In genomic region chr7:36597099-36597773, GRCh38 we compare ENCODE assay signal across 19 cellular contexts.
DNase-seq lines count a peak whose midpoint lies in the region; ATAC-seq, FAIRE-seq and TF ChIP-seq lines count a peak whose summit lies in the region.
"Had no signal": no experiment of that assay in that cellular context is flagged by ENCODE, and none has a peak within 500 bp of the region (broad histone marks: within the 10 kb centered on the region; RNA-seq: fewer than 3 reads in every experiment).

No MANE protein-coding gene starts in this region.

- peaks cover 92 to 96% of the 10 kb centered on the region in 2 donors for H3K36me3 Mint-ChIP-seq in CD14-positive monocyte
- no peaks in the 10 kb centered on the region for H3K36me3 Mint-ChIP-seq in activated naive CD4-positive, alpha-beta T cell treated with anti-CD3 and anti-CD28 coated beads, Interleukin-2, amount 50 U/mL, for 72 hours

- H3K4me1 Mint-ChIP-seq in CD14-positive monocyte, result peaks cover 44% of the 10 kb centered on the region

- no peak for TF ChIP-seq CTCF in CD14-positive monocyte (IDR thresholded peaks at IDR 0.05)
- TF ChIP-seq CTCF in bronchial epithelial cell (IDR thresholded peaks at IDR 0.05; ENCODE audit: insufficient read depth, low read length, severe bottlenecking), result no peak

- H3K27ac Mint-ChIP-seq in CD14-positive monocyte, result peak overlapping the region in 4 of 7 donors; percentile 25 to 65 (median 44)
- H3K27ac Mint-ChIP-seq in activated naive CD4-positive, alpha-beta T cell treated with anti-CD3 and anti-CD28 coated beads, Interleukin-2, amount 50 U/mL, for 72 hours, result no peak overlapping the region

- H3K36me3 ChIP-seq in bronchial epithelial cell (ENCODE audit: control insufficient read depth, insufficient read depth, low read length), result no peaks in the 10 kb centered on the region
- H3K36me3 ChIP-seq: gastroesophageal sphincter, tibial artery had no signal

- H3K4me3 Mint-ChIP-seq in CD14-positive monocyte, result no peak overlapping the region

- no peak for ATAC-seq in HG02885 (IDR thresholded peaks at IDR 0.05; ENCODE audit: poor library complexity, unreplicated experiment)
- ATAC-seq in activated naive CD4-positive, alpha-beta T cell treated with anti-CD3 and anti-CD28 coated beads, Interleukin-2, amount 50 U/mL, for 72 hours, result no peak
- ATAC-seq: gastroesophageal sphincter, left lung had no signal

- H3K9me3 Mint-ChIP-seq in CD14-positive monocyte, result no peaks in the 10 kb centered on the region
- H3K9me3 Mint-ChIP-seq in activated naive CD4-positive, alpha-beta T cell treated with anti-CD3 and anti-CD28 coated beads, Interleukin-2, amount 50 U/mL, for 72 hours, result peaks cover 0 to 3% of the 10 kb centered on the region in 2 donors

- no peaks in the 10 kb centered on the region for H3K27me3 ChIP-seq in bronchial epithelial cell (ENCODE audit: control insufficient read depth, insufficient read depth, low read length)
- H3K27me3 ChIP-seq: gastroesophageal sphincter, left lung, tibial artery had no signal

- DNase-seq in CD14-positive monocyte (ENCODE audit: low spot score) (no peak), ELR (ENCODE audit: low read depth) (peak; percentile 51), bronchial epithelial cell (ENCODE audit: low read depth) (peak; percentile 73), kidney glomerular epithelial cell (lab: John Stamatoyannopoulos, UW) (peak; percentile 60), NAMALWA (ENCODE audit: low spot score) (no peak)
- DNase-seq in activated naive CD4-positive, alpha-beta T cell treated with anti-CD3 and anti-CD28 coated beads, Interleukin-2, amount 50 U/mL, for 72 hours (ENCODE audit: low spot score in 2 of 2), result no peak
- DNase-seq: activated CD4-positive, alpha-beta T cell treated with anti-CD3 and anti-CD28 coated beads for 1 hour; activated gamma-delta T cell treated with Interleukin-2 at 50 U/mL for 16 hours; caudate nucleus; erythroblast; left lung; NCI-H2107; stimulated activated CD4-positive, alpha-beta T cell treated with anti-CD3 and anti-CD28 coated beads, Interleukin-1b, Interleukin-23, amount 100 ng/mL, for 48 hours; stimulated activated naive CD4-positive, alpha-beta T cell treated with Interleukin-2 at 50 U/mL for 16 hours; T-helper 9 cell; tibial artery had no signal

- no peak for FAIRE-seq in bronchial epithelial cell (lab: Jason Lieb, UNC)

- peaks cover 0 to 2% (median 0%) of the 10 kb centered on the region in 3 donors for H3K27me3 Mint-ChIP-seq in CD14-positive monocyte (ENCODE audit: low read depth in 3 of 3)

- intact Hi-C loops in CD14-positive monocyte (cut with micrococcal nuclease), result no loop called here

- no peak overlapping the region for H3K4me3 ChIP-seq in bronchial epithelial cell (ENCODE audit: low read depth, low read length)
- H3K4me3 ChIP-seq: gastroesophageal sphincter, left lung, SK-N-MC, tibial artery had no signal

Comparison
In these comparisons a context has a peak if more than half of its experiments do, and no peak if none do; other contexts are left out.
1. DNase-seq: peak in ELR (single experiment), bronchial epithelial cell (single experiment) and kidney glomerular epithelial cell (single experiment); none in CD14-positive monocyte (single experiment), NAMALWA (single experiment) and activated naive CD4-positive, alpha-beta T cell treated with anti-CD3 and anti-CD28 coated beads, Interleukin-2, amount 50 U/mL, for 72 hours (0 of 2).
2. H3K27ac Mint-ChIP-seq: peak in CD14-positive monocyte (4 of 7); none in activated naive CD4-positive, alpha-beta T cell treated with anti-CD3 and anti-CD28 coated beads, Interleukin-2, amount 50 U/mL, for 72 hours (0 of 2).